Comparison of ENCODE assay signal across 8 cellular contexts in genomic region chr5:68239485-68239884, GRCh38. TPM values are rescaled to one million over a fixed set of nuclear protein-coding genes. Genes with fewer than 3 reads are reported as not detected.
A peak's percentile ranks its signal among the peaks of the same experiment; 100 is the strongest.
DNase-seq lines count a peak whose midpoint lies in the region; ATAC-seq and TF ChIP-seq lines count a peak whose summit lies in the region.

No MANE protein-coding gene starts in this region.

- H3K9ac ChIP-seq in HUES48 (ENCODE audit: low read depth, low read length) = no peak overlapping the region

- peak; percentile 91 to 92 for ATAC-seq in naive B cell (ENCODE audit: low read depth in 2 of 2)

- peaks cover 32% of the 10 kb centered on the region for H3K36me3 Mint-ChIP-seq in activated CD4-positive, alpha-beta T cell treated with anti-CD3 and anti-CD28 coated beads, Interleukin-2, amount 10 ng/mL, durations not matched to agents 7 days and 5 days (ENCODE audit: low read depth)
- no peaks in the 10 kb centered on the region for H3K36me3 Mint-ChIP-seq in naive B cell

- peaks cover 15% of the 10 kb centered on the region for H3K4me1 ChIP-seq in HUES48 (ENCODE audit: control insufficient read depth, insufficient read depth, low read length)

- no peak for TF ChIP-seq CTCF in GM20000 (IDR thresholded peaks at IDR 0.05; ENCODE audit: extremely low read depth, missing control alignments)

- POLR2A ChIA-PET in activated CD4-positive, alpha-beta T cell treated with anti-CD3 and anti-CD28 coated beads, Interleukin-2, amount 10 ng/mL, durations not matched to agents 7 days and 5 days (lab: Charles Lee) = no interaction called here

- H3K4me3 ChIP-seq in HUES48 (ENCODE audit: low read depth, low read length) = no peak overlapping the region

- H3K36me3 ChIP-seq in HUES48 (ENCODE audit: control insufficient read depth, insufficient read depth, low read length) = no peaks in the 10 kb centered on the region

- no peaks in the 10 kb centered on the region for H3K27me3 ChIP-seq in HUES48 (ENCODE audit: control insufficient read depth, insufficient read depth, low read length)

- H3K4me3 Mint-ChIP-seq in activated CD4-positive, alpha-beta T cell treated with anti-CD3 and anti-CD28 coated beads, Interleukin-2, amount 10 ng/mL, durations not matched to agents 7 days and 5 days = peak overlapping the region; percentile 5
- H3K4me3 Mint-ChIP-seq in naive B cell = peak overlapping the region; percentile 15 to 88 (median 72)

- H3K27me3 Mint-ChIP-seq in activated CD4-positive, alpha-beta T cell treated with anti-CD3 and anti-CD28 coated beads, Interleukin-2, amount 10 ng/mL, durations not matched to agents 7 days and 5 days = no peaks in the 10 kb centered on the region
- no peaks in the 10 kb centered on the region for H3K27me3 Mint-ChIP-seq in naive B cell

- H3K4me1 Mint-ChIP-seq in activated CD4-positive, alpha-beta T cell treated with anti-CD3 and anti-CD28 coated beads, Interleukin-2, amount 10 ng/mL, durations not matched to agents 7 days and 5 days = peaks cover 69% of the 10 kb centered on the region
- peaks cover 53 to 77% (median 73%) of the 10 kb centered on the region in 3 donors for H3K4me1 Mint-ChIP-seq in naive B cell

- peak overlapping the region; percentile 76 for H3K27ac Mint-ChIP-seq in activated CD4-positive, alpha-beta T cell treated with anti-CD3 and anti-CD28 coated beads, Interleukin-2, amount 10 ng/mL, durations not matched to agents 7 days and 5 days
- peak overlapping the region; percentile 61 to 99 (median 96) for H3K27ac Mint-ChIP-seq in naive B cell

- CTCF ChIA-PET in activated CD4-positive, alpha-beta T cell treated with anti-CD3 and anti-CD28 coated beads, Interleukin-2, amount 10 ng/mL, durations not matched to agents 7 days and 5 days (lab: Charles Lee) = interaction anchor here (0.6 to 2.1 kb wide), 5 partner anchors 9 to 47 kb away, joined by 3 to 5 read pairs (median 3); no protein-coding TSS in a partner anchor

- DNase-seq in AML-193 (lab: John Stamatoyannopoulos, UW) (peak; percentile 89 to 93), GM20000 (ENCODE audit: low spot score) (peak; percentile 47), dermis microvascular lymphatic vessel endothelial cell (ENCODE audit: low read depth in 2 of 2) (peak; percentile 40 to 84), naive B cell (peak; percentile 86), retina (no peak)
- DNase-seq in activated CD4-positive, alpha-beta T cell treated with anti-CD3 and anti-CD28 coated beads, Interleukin-2, amount 10 ng/mL, durations not matched to agents 7 days and 5 days = peak; percentile 83
- DNase-seq in stimulated activated CD8-positive, alpha-beta memory T cell treated with anti-CD3 and anti-CD28 coated beads, Interleukin-7, amount 100 ng/mL, for 4 hours (ENCODE audit: low read depth in 2 of 2) = peak; percentile 79 to 81

- no peaks in the 10 kb centered on the region for H3K9me3 ChIP-seq in HUES48 (ENCODE audit: control insufficient read depth, insufficient read depth, low read length)

- peak overlapping the region; percentile 30 for H3K27ac ChIP-seq in HUES48 (ENCODE audit: low read depth, low read length)

- H3K9me3 Mint-ChIP-seq in activated CD4-positive, alpha-beta T cell treated with anti-CD3 and anti-CD28 coated beads, Interleukin-2, amount 10 ng/mL, durations not matched to agents 7 days and 5 days = no peaks in the 10 kb centered on the region
- no peaks in the 10 kb centered on the region for H3K9me3 Mint-ChIP-seq in naive B cell

RNA-seq across cellular contexts. Expression of gene PIK3R1, which starts 23.9 kb away (rescaled TPM):
- total RNA-seq in activated CD4-positive, alpha-beta T cell treated with anti-CD3 and anti-CD28 coated beads, Interleukin-2, amount 10 ng/mL, durations not matched to agents 7 days and 5 days = 10 to 100 TPM; 75.6 to 97.0 TPM
- total RNA-seq in dermis microvascular lymphatic vessel endothelial cell = 26.1 and 41.7 TPM in 2 replicates
- 10 to 100 TPM; 31.2 to 49.2 (median 39.3) TPM for polyA plus RNA-seq in naive B cell (ENCODE audit: low read depth in 6 of 6)
